In the genomic region with DNA sequence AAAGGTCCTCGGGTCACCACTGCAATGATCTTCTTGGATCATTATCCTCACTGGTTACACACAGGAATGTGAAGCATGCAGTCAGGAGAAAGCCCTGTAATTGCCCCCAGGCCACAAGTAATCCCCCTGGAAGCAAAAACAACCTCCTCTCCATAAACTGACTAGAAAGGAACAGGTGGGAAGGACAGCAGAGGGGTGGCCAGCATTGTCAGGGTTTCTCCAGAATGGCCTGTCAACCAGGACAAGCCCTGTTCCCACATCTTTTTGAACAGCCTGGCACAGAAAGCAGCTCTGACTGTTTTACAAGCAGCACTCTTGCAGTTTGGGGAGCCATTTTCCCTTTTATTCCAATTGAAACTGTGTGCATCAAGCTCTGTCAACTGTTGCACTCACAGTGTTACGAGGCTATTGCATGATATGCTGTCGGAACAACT, we compare ENCODE assay signal across 11 cellular contexts. TPM values are rescaled to one million over a fixed set of nuclear protein-coding genes. Genes with fewer than 3 reads are reported as not detected.
DNase-seq lines count a peak whose midpoint lies in the region; ATAC-seq and FAIRE-seq lines count a peak whose summit lies in the region.
"Had no signal": no experiment of that assay in that cellular context is flagged by ENCODE, and none has a peak within 500 bp of the region (broad histone marks: within the 10 kb centered on the region; RNA-seq: fewer than 3 reads in every experiment).

No MANE protein-coding gene starts in this region.

- DNase-seq in HAP-1 (ENCODE audit: low spot score in 2 of 2) (peak; percentile 92 to 95), amniotic epithelial cell (ENCODE audit: low read depth) (peak; percentile 53), kidney tubule cell (ENCODE audit: low spot score) (peak; percentile 76), skeletal muscle cell (ENCODE audit: low read depth) (peak; percentile 62), frontal cortex (ENCODE audit: low spot score in 2 of 2) (no peak), GM19240 (ENCODE audit: insufficient read length, low spot score) (no peak), AG08396 (ENCODE audit: low spot score) (no peak)
- DNase-seq: esophagus squamous epithelium, NCI-H1436 had no signal

- no peaks in the 10 kb centered on the region for H3K9me3 ChIP-seq in HAP-1
- H3K9me3 ChIP-seq: esophagus squamous epithelium had no signal

- H3K4me3 ChIP-seq in HAP-1: no peak overlapping the region
- no peak overlapping the region for H3K4me3 ChIP-seq in skeletal muscle cell (ENCODE audit: low read depth, low read length)

- in situ Hi-C loops in HAP-1 (cut with MboI; ENCODE audit: low sequenced_read_pairs): no loop called here

- FAIRE-seq in frontal cortex (lab: Jason Lieb, UNC): no peak
- FAIRE-seq: TTC549 had no signal

- ATAC-seq in HG03354 (IDR thresholded peaks at IDR 0.05; ENCODE audit: poor library complexity, severe bottlenecking, unreplicated experiment): no peak

- no peaks in the 10 kb centered on the region for H3K27me3 ChIP-seq in HAP-1 (ENCODE audit: low read depth)
- H3K27me3 ChIP-seq: esophagus squamous epithelium had no signal

- H3K4me1 ChIP-seq in HAP-1: peaks cover 51% of the 10 kb centered on the region

- H3K36me3 ChIP-seq in HAP-1 (replicated peaks): no peaks in the 10 kb centered on the region
- H3K36me3 ChIP-seq: esophagus squamous epithelium had no signal

RNA-seq across cellular contexts. Expression of gene TMCC3, which starts 36.1 kb away (rescaled TPM):
- 9.0 TPM for total RNA-seq in frontal cortex

Comparison
In these comparisons a context has a peak if more than half of its experiments do, and no peak if none do; other contexts are left out.
1. DNase-seq: peak in HAP-1 (2 of 2), amniotic epithelial cell (single experiment), kidney tubule cell (single experiment) and skeletal muscle cell (single experiment); none in frontal cortex (0 of 2), GM19240 (single experiment) and AG08396 (single experiment).